In genomic region chr6:125985522-125985921, GRCh38 we compare ENCODE assay signal across 8 cellular contexts.
DNase-seq lines count a peak whose midpoint lies in the region; TF ChIP-seq lines count a peak whose summit lies in the region.

No MANE protein-coding gene starts in this region.

- peak overlapping the region; percentile 97 for H3K4me3 ChIP-seq in AG10803 (ENCODE audit: low read length)
- H3K4me3 ChIP-seq in HFF-Myc (replicated peaks; ENCODE audit: low read depth, low read length): peak overlapping the region; percentile 84
- H3K4me3 ChIP-seq in brain microvascular endothelial cell (ENCODE audit: low read depth, low read length): peak overlapping the region; percentile 96
- H3K4me3 ChIP-seq in mucosa of stomach (ENCODE audit: low read length): peak overlapping the region; percentile 90

- no peaks in the 10 kb centered on the region for H3K9me3 ChIP-seq in mucosa of stomach (ENCODE audit: control insufficient read depth, low read length)

- H3K27me3 ChIP-seq in brain microvascular endothelial cell (replicated peaks) (no peaks in the 10 kb centered on the region), mucosa of stomach (ENCODE audit: control insufficient read depth, insufficient read depth, low read length) (no peaks in the 10 kb centered on the region)

- H3K4me1 ChIP-seq in mucosa of stomach (ENCODE audit: control insufficient read depth, insufficient read depth, low read length): peaks cover 5% of the 10 kb centered on the region

- no peaks in the 10 kb centered on the region for H3K36me3 ChIP-seq in brain microvascular endothelial cell (replicated peaks)
- H3K36me3 ChIP-seq in mucosa of stomach (ENCODE audit: control insufficient read depth, insufficient read depth, low read length): no peaks in the 10 kb centered on the region

- DNase-seq in AG10803 (ENCODE audit: low read depth): no peak
- no peak for DNase-seq in HFF-Myc (ENCODE audit: extremely low read depth, low read depth)
- DNase-seq in brain microvascular endothelial cell: no peak
- DNase-seq in DMS114 treated with DMSO at 0.1 percent for 48 hours (lab: John Stamatoyannopoulos, UW; ENCODE audit: unreplicated experiment): no peak
- no peak for DNase-seq in DMS79 treated with DMSO at 0.1 percent for 48 hours (lab: John Stamatoyannopoulos, UW)
- DNase-seq in amniotic stem cell (lab: John Stamatoyannopoulos, UW): no peak
- no peak for DNase-seq in iPS-NIHi11 (ENCODE audit: low spot score)

- no peak overlapping the region for H3K27ac ChIP-seq in brain microvascular endothelial cell

- TF ChIP-seq CTCF in AG10803 (conservative IDR thresholded peaks at IDR 0.05; ENCODE audit: low read length) (no peak), HFF-Myc (IDR thresholded peaks at IDR 0.05; ENCODE audit: low read depth, low read length, missing control alignments) (no peak), brain microvascular endothelial cell (IDR thresholded peaks at IDR 0.05; ENCODE audit: low read depth, low read length, missing control alignments) (no peak)

- H3K9ac ChIP-seq in mucosa of stomach (ENCODE audit: low read length): peak overlapping the region; percentile 95

- in situ Hi-C loops in brain microvascular endothelial cell (cut with HindIII; ENCODE audit: low pct_ligation_motif_present, low sequenced_read_pairs): no loop called here
